Comparison of ENCODE assay signal across 9 cellular contexts in the genomic region with DNA sequence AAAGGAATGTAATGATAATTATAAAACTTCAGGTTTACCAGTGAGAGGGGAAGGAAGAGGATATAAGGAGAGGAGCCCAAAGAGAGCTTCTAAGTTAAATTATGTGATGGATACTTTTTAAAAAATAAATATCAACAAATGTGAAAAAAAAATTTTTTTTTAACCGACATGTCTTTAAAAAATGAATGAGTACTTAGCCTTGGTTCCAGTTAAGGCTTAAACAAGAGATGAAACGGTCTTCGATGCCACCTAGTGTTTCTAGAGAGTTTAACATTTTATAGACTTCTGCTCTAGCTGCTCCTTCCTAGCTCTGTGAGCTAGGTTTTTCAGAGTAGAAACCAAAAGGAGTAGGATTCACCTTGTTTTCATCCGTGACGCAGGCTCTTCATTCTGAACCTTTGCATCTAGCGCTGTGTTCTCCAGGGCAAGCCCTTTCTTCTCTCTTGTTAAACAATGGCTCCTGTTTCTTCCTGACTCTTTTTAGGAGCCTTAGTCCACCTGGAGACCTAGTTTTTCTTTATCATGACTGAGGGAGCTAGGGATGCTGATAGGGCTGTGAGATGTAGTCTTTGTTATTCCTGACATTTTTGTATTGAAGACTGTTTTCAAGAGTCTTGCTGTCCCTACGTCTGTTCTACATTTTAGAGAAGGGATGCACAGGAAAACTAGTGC. TPM values are rescaled to one million over a fixed set of nuclear protein-coding genes. Genes with fewer than 3 reads are reported as not detected.
DNase-seq lines count a peak whose midpoint lies in the region; ATAC-seq, FAIRE-seq and TF ChIP-seq lines count a peak whose summit lies in the region.
"Had no signal": no experiment of that assay in that cellular context is flagged by ENCODE, and none has a peak within 500 bp of the region (broad histone marks: within the 10 kb centered on the region; RNA-seq: fewer than 3 reads in every experiment).

No MANE protein-coding gene starts in this region.

- TF ChIP-seq POLR2A in A549 (IDR thresholded peaks at IDR 0.05; ENCODE audit: low read length) = no peak
- no peak for TF ChIP-seq POLR2A in vagina (IDR thresholded peaks at IDR 0.05)

- peak; percentile 86 to 89 for TF ChIP-seq RAD21 in A549 (conservative IDR thresholded peaks at IDR 0.05 in 1 of 2, IDR thresholded peaks at IDR 0.05 in 1 of 2)

- H3K9me3 ChIP-seq in A549 (no peaks in the 10 kb centered on the region), hepatocyte (ENCODE audit: low read depth) (no peaks in the 10 kb centered on the region), vagina (no peaks in the 10 kb centered on the region)

- TF ChIP-seq EP300 in A549 (IDR thresholded peaks at IDR 0.05) = no peak

- no peak overlapping the region for H2AFZ ChIP-seq in hepatocyte

- H3K27me3 Mint-ChIP-seq in WTC11 (ENCODE audit: low read depth) = no peaks in the 10 kb centered on the region
- no peaks in the 10 kb centered on the region for H3K27me3 Mint-ChIP-seq in T-helper 2 cell treated with Interferon-gamma antibody and Interleukin-4, amounts not matched to agents 5 μg/mL and 100 μg/mL, for 36 hours (ENCODE audit: low read depth)
- H3K27me3 Mint-ChIP-seq: dendritic cell treated with granulocyte-macrophage colony-stimulating factor and Interleukin-4, amounts not matched to agents 40 ng/mL and 50 ng/mL, for 4 days had no signal

- peak; percentile 98 to 99 for ATAC-seq in A549
- peak; percentile 53 for ATAC-seq in WTC11
- ATAC-seq in stimulated activated naive CD8-positive, alpha-beta T cell treated with anti-CD3 and anti-CD28 coated beads, Interleukin-15, Interleukin-2, amounts not matched to agents 100 U/mL and 50 U/mL, for 24 hours = peak; percentile 63

- no peaks in the 10 kb centered on the region for H3K9me3 Mint-ChIP-seq in WTC11
- no peaks in the 10 kb centered on the region for H3K9me3 Mint-ChIP-seq in T-helper 2 cell treated with Interferon-gamma antibody and Interleukin-4, amounts not matched to agents 5 μg/mL and 100 μg/mL, for 36 hours
- H3K9me3 Mint-ChIP-seq: dendritic cell treated with granulocyte-macrophage colony-stimulating factor and Interleukin-4, amounts not matched to agents 40 ng/mL and 50 ng/mL, for 4 days had no signal

- POLR2A ChIA-PET in A549 (lab: Yijun Ruan, JAX) (interaction anchor here (1.0 to 1.6 kb wide), 2 partner anchors 128 to 530 kb away, joined by 3 to 8 read pairs; a partner anchor contains a TSS), WTC11 (lab: Charles Lee) (no interaction called here)

- no peaks in the 10 kb centered on the region for H3K79me2 ChIP-seq in hepatocyte

- no peaks in the 10 kb centered on the region for H4K20me1 ChIP-seq in hepatocyte (ENCODE audit: insufficient read depth, poor library complexity, severe bottlenecking)

- 22% methylated on average over 7 of the region's 7 CpGs for WGBS in A549 (ENCODE audit: missing lambda C conversion rate)
- WGBS in hepatocyte (ENCODE audit: low lambda C conversion rate, missing lambda C conversion rate) = 38% methylated on average over 7 of the region's 7 CpGs

- H3K27me3 ChIP-seq in hepatocyte (no peaks in the 10 kb centered on the region), vagina (no peaks in the 10 kb centered on the region)

- H3K27ac ChIP-seq in A549 = no peak overlapping the region
- no peak overlapping the region for H3K27ac ChIP-seq in hepatocyte
- no peak overlapping the region for H3K27ac ChIP-seq in vagina

- H3K36me3 ChIP-seq in hepatocyte (replicated peaks; ENCODE audit: insufficient read depth, low read depth) (no peaks in the 10 kb centered on the region), vagina (peaks cover 0 to 17% of the 10 kb centered on the region in 2 donors)

- H3K4me1 ChIP-seq in A549 (no peaks in the 10 kb centered on the region), hepatocyte (ENCODE audit: insufficient read depth) (no peaks in the 10 kb centered on the region), vagina (no peaks in the 10 kb centered on the region)

- DNase-seq in A549 (ENCODE audit: low read depth in 1 of 2, low spot score in 1 of 2) (peak; percentile 60 to 80), NCI-H1930 (lab: John Stamatoyannopoulos, UW) (peak; percentile 43 to 45), WTC11 (ENCODE audit: low spot score) (no peak), hepatocyte (ENCODE audit: low spot score) (peak; percentile 72), vagina (ENCODE audit: extremely low spot score in 2 of 2) (no peak)
- DNase-seq in stimulated activated naive CD8-positive, alpha-beta T cell treated with anti-CD3 and anti-CD28 coated beads, Interleukin-15, Interleukin-2, amounts not matched to agents 100 U/mL and 50 U/mL, for 24 hours = no peak
- DNase-seq in T-helper 2 cell treated with Interferon-gamma antibody and Interleukin-4, amounts not matched to agents 5 μg/mL and 100 μg/mL, for 36 hours (ENCODE audit: low spot score) = no peak

- H3K27ac Mint-ChIP-seq in WTC11 = no peak overlapping the region
- H3K27ac Mint-ChIP-seq in T-helper 2 cell treated with Interferon-gamma antibody and Interleukin-4, amounts not matched to agents 5 μg/mL and 100 μg/mL, for 36 hours = no peak overlapping the region
- H3K27ac Mint-ChIP-seq: dendritic cell treated with granulocyte-macrophage colony-stimulating factor and Interleukin-4, amounts not matched to agents 40 ng/mL and 50 ng/mL, for 4 days had no signal

- H3K4me2 ChIP-seq in A549 (no peak overlapping the region), hepatocyte (no peak overlapping the region)

- H3K4me3 Mint-ChIP-seq in WTC11 = no peak overlapping the region
- no peak overlapping the region for H3K4me3 Mint-ChIP-seq in T-helper 2 cell treated with Interferon-gamma antibody and Interleukin-4, amounts not matched to agents 5 μg/mL and 100 μg/mL, for 36 hours
- H3K4me3 Mint-ChIP-seq: dendritic cell treated with granulocyte-macrophage colony-stimulating factor and Interleukin-4, amounts not matched to agents 40 ng/mL and 50 ng/mL, for 4 days had no signal

- peaks cover 19% of the 10 kb centered on the region for H3K36me3 Mint-ChIP-seq in WTC11
- peaks cover 21% of the 10 kb centered on the region for H3K36me3 Mint-ChIP-seq in T-helper 2 cell treated with Interferon-gamma antibody and Interleukin-4, amounts not matched to agents 5 μg/mL and 100 μg/mL, for 36 hours (ENCODE audit: low read depth)

- intact Hi-C loops in vagina (cut with DNase I) = no loop called here

- TF ChIP-seq CTCF in A549 (IDR thresholded peaks at IDR 0.05) = peak; percentile 92
- peak; percentile 53; the same call in 1 of the 3 replicates for TF ChIP-seq CTCF in GM12872 (IDR thresholded peaks at IDR 0.05; ENCODE audit: insufficient read depth, low read depth, low read length)
- TF ChIP-seq CTCF in WTC11 (IDR thresholded peaks at IDR 0.05) = no peak
- TF ChIP-seq CTCF in hepatocyte (IDR thresholded peaks at IDR 0.05; ENCODE audit: poor library complexity) = peak; percentile 71
- peak in 1 of 3 experiments; percentile 36 for TF ChIP-seq CTCF in vagina (IDR thresholded peaks at IDR 0.05)

- no peak overlapping the region for H3K4me3 ChIP-seq in A549
- H3K4me3 ChIP-seq in hepatocyte = no peak overlapping the region
- no peak overlapping the region for H3K4me3 ChIP-seq in vagina

- no peaks in the 10 kb centered on the region for H3K9me2 ChIP-seq in hepatocyte (replicated peaks; ENCODE audit: insufficient read depth)

- FAIRE-seq in A549 (lab: Jason Lieb, UNC) = peak; percentile 96

- CTCF ChIA-PET in A549 (lab: Yijun Ruan, JAX) = interaction anchor here (0.5 to 2.9 kb wide), 56 partner anchors 8 to 538 kb away, joined by 3 to 31 read pairs (median 4); a partner anchor contains a TSS
- CTCF ChIA-PET in WTC11 (lab: Charles Lee) = interaction anchor here (0.6 to 2.2 kb wide), 12 partner anchors 14 to 245 kb away, joined by 3 to 15 read pairs (median 3); a partner anchor contains a TSS

- 0 out of 2 replicates have a peak, but pooled peaks cover 6% of the 10 kb centered on the region for H3K4me1 Mint-ChIP-seq in WTC11
- peaks cover 2% of the 10 kb centered on the region for H3K4me1 Mint-ChIP-seq in T-helper 2 cell treated with Interferon-gamma antibody and Interleukin-4, amounts not matched to agents 5 μg/mL and 100 μg/mL, for 36 hours (ENCODE audit: low read depth)

TF ChIP-seq in A549, 52 proteins besides CTCF, POLR2A, EP300 and RAD21:
- no peak for TF ChIP-seq NPAS2 (CRISPR knock-in tag; IDR thresholded peaks at IDR 0.05; ENCODE audit: borderline replicate concordance)
- TF ChIP-seq SMC3 (IDR thresholded peaks at IDR 0.05) = peak; percentile 84

TF ChIP-seq in WTC11, 78 proteins besides CTCF, POLR2A, EP300 and RAD21 (continues in another document):
- no peak for TF ChIP-seq HMGA2 (CRISPR knock-in tag; IDR thresholded peaks at IDR 0.05)
- no peak for TF ChIP-seq CBFB (CRISPR knock-in tag; IDR thresholded peaks at IDR 0.05; ENCODE audit: low read depth)
- TF ChIP-seq, protein P1, sequence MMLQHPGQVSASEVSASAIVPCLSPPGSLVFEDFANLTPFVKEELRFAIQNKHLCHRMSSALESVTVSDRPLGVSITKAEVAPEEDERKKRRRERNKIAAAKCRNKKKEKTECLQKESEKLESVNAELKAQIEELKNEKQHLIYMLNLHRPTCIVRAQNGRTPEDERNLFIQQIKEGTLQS (CRISPR knock-in tag; conservative IDR thresholded peaks at IDR 0.05) = no peak

RNA-seq across cellular contexts. Expression of a gene that starts 42.4 kb away (rescaled TPM):
- polyA plus RNA-seq in A549 (2011; rRNA removed) (not detected in 2 replicates), A549 (2017; fragmentation: RNase III; extraction: RNeasy Plus Mini Kit Qiagen cat#74134 plus additional on column Dnase treatment) (0.12 to 0.20 TPM in 2 of 3 replicates, not detected in the other), hepatocyte (93.8 and 131 TPM in 2 replicates)
- polyA plus RNA-seq in A549 (2012; cell fraction: cytosol; rRNA removed) = 0.17 and 0.31 TPM in 2 replicates
- 2.1 and 3.4 TPM in 2 replicates for polyA plus RNA-seq in A549 (2012; cell fraction: nucleus; rRNA removed)
- polyA minus RNA-seq in A549 (2011; rRNA and poly(A)+ RNA removed) = 0.50 and 0.63 TPM in 2 replicates
- total RNA-seq in WTC11 (2021) (0.44 to 1.1 TPM (median 0.50 TPM) in 3 replicates), hepatocyte (27.0 and 33.8 TPM in 2 replicates), vagina (not detected)

RNA-seq across cellular contexts. Expression of a gene that starts 44.9 kb away (rescaled TPM):
- 69.4 and 71.3 TPM in 2 replicates for polyA plus RNA-seq in A549 (2011; rRNA removed)
- 253 and 262 TPM in 2 replicates for polyA plus RNA-seq in A549 (2012; cell fraction: cytosol; rRNA removed)
- 125 and 159 TPM in 2 replicates for polyA plus RNA-seq in A549 (2012; cell fraction: nucleus; rRNA removed)
- 106 to 111 TPM (median 107 TPM) in 3 replicates for polyA plus RNA-seq in A549 (2017; fragmentation: RNase III; extraction: RNeasy Plus Mini Kit Qiagen cat#74134 plus additional on column Dnase treatment)
- 30.7 and 30.9 TPM in 2 replicates for polyA minus RNA-seq in A549 (2011; rRNA and poly(A)+ RNA removed)
- 105 to 111 TPM (median 110 TPM) in 3 replicates for total RNA-seq in WTC11 (2021)
- total RNA-seq in hepatocyte = 84.4 and 89.2 TPM in 2 replicates
- 150 and 174 TPM in 2 replicates for polyA plus RNA-seq in hepatocyte
- 52.3 TPM for total RNA-seq in vagina

Comparison
In these comparisons a context has a peak if more than half of its experiments do, and no peak if none do; other contexts are left out.
1. DNase-seq: peak in A549 (2 of 2), NCI-H1930 (2 of 2) and hepatocyte (single experiment); none in WTC11 (single experiment), stimulated activated naive CD8-positive, alpha-beta T cell treated with anti-CD3 and anti-CD28 coated beads, Interleukin-15, Interleukin-2, amounts not matched to agents 100 U/mL and 50 U/mL, for 24 hours (single experiment), vagina (0 of 2) and T-helper 2 cell treated with Interferon-gamma antibody and Interleukin-4, amounts not matched to agents 5 μg/mL and 100 μg/mL, for 36 hours (single experiment).
2. RNA of a gene that starts 42.4 kb away (total RNA-seq): 27.0 to 33.8 TPM in hepatocyte; 0.44 to 1.1 TPM in WTC11 and not detected in vagina (single experiment); every median in the first group is over 10 times any median in the second.
3. Peak in every context shown above with its lines, with median percentiles within 50 percentile points of each other: ATAC-seq.